16 cellular contexts compared by ENCODE assay signal in the genomic region with DNA sequence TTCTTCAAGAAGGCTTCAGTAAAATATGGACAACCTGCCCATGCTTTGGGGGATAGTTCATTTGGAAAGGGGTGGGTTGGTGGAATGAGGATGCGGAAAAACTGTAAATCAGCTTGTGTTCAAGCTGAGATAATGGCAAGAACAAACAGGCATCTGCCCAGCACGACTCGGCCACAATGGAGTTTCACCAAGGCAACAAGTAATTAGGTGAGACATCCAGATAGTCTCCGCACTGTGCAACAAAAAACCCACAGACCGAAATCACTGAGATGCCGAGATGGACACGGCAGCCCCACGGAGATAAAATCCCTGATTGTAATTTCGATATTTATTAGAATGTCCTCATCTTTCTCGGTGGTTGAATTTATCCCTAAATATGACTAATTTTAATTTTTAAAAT.
"Had no signal": no experiment of that assay in that cellular context is flagged by ENCODE, and none has a peak within 500 bp of the region (broad histone marks: within the 10 kb centered on the region; RNA-seq: fewer than 3 reads in every experiment).

No MANE protein-coding gene starts in this region.

- H3K27me3 ChIP-seq: cardiac muscle cell, pancreas had no signal

- H3K36me3 ChIP-seq: adrenal gland, cardiac muscle cell, pancreas, stomach, thoracic aorta, upper lobe of right lung had no signal

- H3K27ac Mint-ChIP-seq: activated CD4-positive, alpha-beta memory T cell treated with anti-CD3 and anti-CD28 coated beads, Interleukin-2, amount 10 ng/mL, durations not matched to agents 7 days and 5 days; activated CD4-positive, alpha-beta T cell treated with anti-CD3 and anti-CD28 coated beads for 36 hours; activated naive CD4-positive, alpha-beta T cell treated with anti-CD3 and anti-CD28 coated beads, Interleukin-2, amount 10 ng/mL, durations not matched to agents 7 days and 5 days; activated T-cell treated with anti-CD3 and anti-CD28 coated beads, Interleukin-2, amount 50 U/mL, for 24 hours had no signal

- DNase-seq: activated CD4-positive, alpha-beta memory T cell treated with anti-CD3 and anti-CD28 coated beads, Interleukin-2, amount 10 ng/mL, durations not matched to agents 7 days and 5 days; activated CD4-positive, alpha-beta T cell treated with anti-CD3 and anti-CD28 coated beads for 36 hours; activated naive CD4-positive, alpha-beta T cell treated with anti-CD3 and anti-CD28 coated beads, Interleukin-2, amount 10 ng/mL, durations not matched to agents 7 days and 5 days; activated T-cell treated with anti-CD3 and anti-CD28 coated beads, Interleukin-2, amount 50 U/mL, for 24 hours; adrenal gland; erythroblast; islet precursor cell; mammary epithelial cell; pancreas; stimulated activated CD4-positive, alpha-beta T cell treated with anti-CD3 and anti-CD28 coated beads, Interleukin-1b, Interleukin-23, amount 100 ng/mL, for 48 hours; stomach; T-helper 9 cell; upper lobe of right lung had no signal

- H3K4me3 Mint-ChIP-seq: activated CD4-positive, alpha-beta T cell treated with anti-CD3 and anti-CD28 coated beads for 36 hours; activated T-cell treated with anti-CD3 and anti-CD28 coated beads, Interleukin-2, amount 50 U/mL, for 24 hours had no signal

- H3K27ac ChIP-seq: adrenal gland, cardiac muscle cell, pancreas, stomach, thoracic aorta, upper lobe of right lung had no signal

- H3K36me3 Mint-ChIP-seq: activated naive CD4-positive, alpha-beta T cell treated with anti-CD3 and anti-CD28 coated beads, Interleukin-2, amount 10 ng/mL, durations not matched to agents 7 days and 5 days had no signal

- H3K9me3 ChIP-seq: adrenal gland, pancreas, stomach, thoracic aorta, upper lobe of right lung had no signal

- ATAC-seq: activated CD4-positive, alpha-beta T cell treated with anti-CD3 and anti-CD28 coated beads for 36 hours; left lobe of liver; pancreas; upper lobe of right lung had no signal

- H3K4me1 ChIP-seq: pancreas, stomach, upper lobe of right lung had no signal

- H3K4me3 ChIP-seq: adrenal gland, cardiac muscle cell, pancreas, stomach, thoracic aorta, upper lobe of right lung had no signal

- H3K9me3 Mint-ChIP-seq: activated T-cell treated with anti-CD3 and anti-CD28 coated beads, Interleukin-2, amount 50 U/mL, for 24 hours had no signal
